2 cellular contexts compared by ENCODE assay signal in genomic region chr11:6391548-6392134, GRCh38.
TF ChIP-seq lines count a peak whose summit lies in the region.

No MANE protein-coding gene starts in this region.

TF ChIP-seq in SK-N-SH, 30 proteins besides CTCF, POLR2A, EP300 and RAD21 (continued from another document):
- TF ChIP-seq ELF1 (IDR thresholded peaks at IDR 0.05) (no peak), GATA2 (CRISPR knock-in tag; IDR thresholded peaks at IDR 0.05) (no peak), IRF3 (IDR thresholded peaks at IDR 0.05; ENCODE audit: low read depth, low read length) (no peak), TCF12 (IDR thresholded peaks at IDR 0.05) (no peak), JUND (IDR thresholded peaks at IDR 0.05) (no peak), MEF2A (IDR thresholded peaks at IDR 0.05; ENCODE audit: borderline replicate concordance, low read depth) (no peak), FOSL2 (IDR thresholded peaks at IDR 0.05; ENCODE audit: borderline replicate concordance, low read depth) (no peak), FOXM1 (IDR thresholded peaks at IDR 0.05; ENCODE audit: low read depth) (no peak), CHD2 (IDR thresholded peaks at IDR 0.05; ENCODE audit: low read length, partially characterized antibody) (no peak), MXI1 (IDR thresholded peaks at IDR 0.05; ENCODE audit: low read depth, low read length) (no peak), RCOR1 (IDR thresholded peaks at IDR 0.05; ENCODE audit: low read length) (no peak)
- TF ChIP-seq, protein P1, sequence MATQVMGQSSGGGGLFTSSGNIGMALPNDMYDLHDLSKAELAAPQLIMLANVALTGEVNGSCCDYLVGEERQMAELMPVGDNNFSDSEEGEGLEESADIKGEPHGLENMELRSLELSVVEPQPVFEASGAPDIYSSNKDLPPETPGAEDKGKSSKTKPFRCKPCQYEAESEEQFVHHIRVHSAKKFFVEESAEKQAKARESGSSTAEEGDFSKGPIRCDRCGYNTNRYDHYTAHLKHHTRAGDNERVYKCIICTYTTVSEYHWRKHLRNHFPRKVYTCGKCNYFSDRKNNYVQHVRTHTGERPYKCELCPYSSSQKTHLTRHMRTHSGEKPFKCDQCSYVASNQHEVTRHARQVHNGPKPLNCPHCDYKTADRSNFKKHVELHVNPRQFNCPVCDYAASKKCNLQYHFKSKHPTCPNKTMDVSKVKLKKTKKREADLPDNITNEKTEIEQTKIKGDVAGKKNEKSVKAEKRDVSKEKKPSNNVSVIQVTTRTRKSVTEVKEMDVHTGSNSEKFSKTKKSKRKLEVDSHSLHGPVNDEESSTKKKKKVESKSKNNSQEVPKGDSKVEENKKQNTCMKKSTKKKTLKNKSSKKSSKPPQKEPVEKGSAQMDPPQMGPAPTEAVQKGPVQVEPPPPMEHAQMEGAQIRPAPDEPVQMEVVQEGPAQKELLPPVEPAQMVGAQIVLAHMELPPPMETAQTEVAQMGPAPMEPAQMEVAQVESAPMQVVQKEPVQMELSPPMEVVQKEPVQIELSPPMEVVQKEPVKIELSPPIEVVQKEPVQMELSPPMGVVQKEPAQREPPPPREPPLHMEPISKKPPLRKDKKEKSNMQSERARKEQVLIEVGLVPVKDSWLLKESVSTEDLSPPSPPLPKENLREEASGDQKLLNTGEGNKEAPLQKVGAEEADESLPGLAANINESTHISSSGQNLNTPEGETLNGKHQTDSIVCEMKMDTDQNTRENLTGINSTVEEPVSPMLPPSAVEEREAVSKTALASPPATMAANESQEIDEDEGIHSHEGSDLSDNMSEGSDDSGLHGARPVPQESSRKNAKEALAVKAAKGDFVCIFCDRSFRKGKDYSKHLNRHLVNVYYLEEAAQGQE (IDR thresholded peaks at IDR 0.05; ENCODE audit: low read depth, low read length): no peak
- TF ChIP-seq, protein P2, sequence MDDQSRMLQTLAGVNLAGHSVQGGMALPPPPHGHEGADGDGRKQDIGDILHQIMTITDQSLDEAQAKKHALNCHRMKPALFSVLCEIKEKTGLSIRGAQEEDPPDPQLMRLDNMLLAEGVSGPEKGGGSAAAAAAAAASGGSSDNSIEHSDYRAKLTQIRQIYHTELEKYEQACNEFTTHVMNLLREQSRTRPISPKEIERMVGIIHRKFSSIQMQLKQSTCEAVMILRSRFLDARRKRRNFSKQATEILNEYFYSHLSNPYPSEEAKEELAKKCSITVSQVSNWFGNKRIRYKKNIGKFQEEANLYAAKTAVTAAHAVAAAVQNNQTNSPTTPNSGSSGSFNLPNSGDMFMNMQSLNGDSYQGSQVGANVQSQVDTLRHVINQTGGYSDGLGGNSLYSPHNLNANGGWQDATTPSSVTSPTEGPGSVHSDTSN (IDR thresholded peaks at IDR 0.05): no peak

TF ChIP-seq in SK-N-SH treated with all-trans-retinoic acid at 6 μM for 48 hours, 23 proteins besides CTCF, POLR2A, EP300 and RAD21 (continued from another document):
- TF ChIP-seq CSRNP3 (CRISPR knock-in tag; IDR thresholded peaks at IDR 0.05) (no peak), TCF4 (CRISPR knock-in tag; IDR thresholded peaks at IDR 0.05; ENCODE audit: borderline replicate concordance) (no peak), CREB5 (CRISPR knock-in tag; IDR thresholded peaks at IDR 0.05; ENCODE audit: low read depth) (no peak)
TF ChIP-seq in SK-N-SH treated with all-trans-retinoic acid at 6 μM for 48 hours: peak in this region for 0.
